ENCODE assay signal across 9 cellular contexts in the genomic region with DNA sequence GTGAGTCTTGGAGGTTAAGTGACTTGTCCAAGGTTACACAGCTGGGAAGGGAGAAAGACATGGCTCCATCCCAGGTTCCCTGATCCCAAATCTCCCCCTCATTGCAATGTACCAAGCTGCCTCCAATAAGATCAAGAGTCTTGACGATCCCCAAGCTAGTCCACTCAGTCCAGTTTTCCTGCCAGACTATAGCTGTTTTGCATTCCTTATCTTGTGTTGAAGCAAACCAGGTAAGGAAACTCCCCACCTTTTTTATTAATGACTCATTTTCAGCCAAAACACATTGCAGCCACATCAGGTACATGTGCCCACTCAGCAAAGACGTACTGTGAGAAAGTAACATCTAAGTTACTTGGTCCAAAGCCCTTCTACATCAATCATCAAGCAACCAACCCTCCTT.
DNase-seq lines count a peak whose midpoint lies in the region; TF ChIP-seq lines count a peak whose summit lies in the region.
"Had no signal": no experiment of that assay in that cellular context is flagged by ENCODE, and none has a peak within 500 bp of the region (broad histone marks: within the 10 kb centered on the region; RNA-seq: fewer than 3 reads in every experiment).

No MANE protein-coding gene starts in this region.

- DNase-seq in ELR (ENCODE audit: low read depth) = peak; percentile 69
- DNase-seq in astrocyte of the spinal cord (ENCODE audit: low read depth, low spot score) = peak; percentile 81
- DNase-seq in non-pigmented ciliary epithelial cell (ENCODE audit: low read depth) = peak; percentile 82
- no peak for DNase-seq in tibial artery
- DNase-seq in foreskin melanocyte = no peak
- no peak for DNase-seq in KG1 (lab: John Stamatoyannopoulos, UW)
- DNase-seq in stimulated activated naive CD4-positive, alpha-beta T cell treated with Interleukin-2 at 50 U/mL for 16 hours (lab: John Stamatoyannopoulos, UW) = no peak
- DNase-seq: NCI-H510A treated with DMSO at 0.1 percent for 48 hours had no signal

- H3K36me3 ChIP-seq in KMS-11 (ENCODE audit: insufficient read depth) = no peaks in the 10 kb centered on the region
- no peaks in the 10 kb centered on the region for H3K36me3 ChIP-seq in tibial artery

- H3K4me3 ChIP-seq in KMS-11 (IDR thresholded peaks at IDR 0.05; ENCODE audit: insufficient read depth, low read depth, low read length) (no peak overlapping the region), astrocyte of the spinal cord (ENCODE audit: low read depth, low read length) (no peak overlapping the region), tibial artery (no peak overlapping the region)

- peak overlapping the region; percentile 86 for H3K27ac ChIP-seq in KMS-11
- H3K27ac ChIP-seq in tibial artery = no peak overlapping the region

- peak overlapping the region; percentile 87 for H2AFZ ChIP-seq in KMS-11 (ENCODE audit: low read depth)

- H3K27me3 ChIP-seq in KMS-11 (ENCODE audit: insufficient read depth, low read depth) (no peaks in the 10 kb centered on the region), tibial artery (no peaks in the 10 kb centered on the region)

- H3K9ac ChIP-seq in KMS-11 = peak overlapping the region; percentile 51; the same call in 1 of the 2 replicates

- intact Hi-C loops in tibial artery (cut with DNase I; ENCODE audit: low total_unique reads) = no loop called here

- no peak for TF ChIP-seq CTCF in KMS-11 (conservative IDR thresholded peaks at IDR 0.05; ENCODE audit: low read depth, low read length)
- TF ChIP-seq CTCF in astrocyte of the spinal cord (IDR thresholded peaks at IDR 0.05; ENCODE audit: low read depth, low read length) = no peak
- no peak for TF ChIP-seq CTCF in tibial artery (IDR thresholded peaks at IDR 0.05)

- H3K4me1 ChIP-seq in KMS-11 (ENCODE audit: low read depth, poor library complexity, severe bottlenecking) (peaks cover 75% of the 10 kb centered on the region), tibial artery (peaks cover 0 to 14% (median 3%) of the 10 kb centered on the region in 4 donors)

- H4K20me1 ChIP-seq in KMS-11 (ENCODE audit: insufficient read depth) = no peaks in the 10 kb centered on the region

- no peaks in the 10 kb centered on the region for H3K9me3 ChIP-seq in tibial artery

- in situ Hi-C loops in astrocyte of the spinal cord (cut with HindIII; ENCODE audit: low sequenced_read_pairs) = no loop called here

- H3K4me2 ChIP-seq in KMS-11 = peak overlapping the region; percentile 88

- no peaks in the 10 kb centered on the region for H3K79me2 ChIP-seq in KMS-11 (ENCODE audit: insufficient read depth, low read depth)

Comparison
In these comparisons a context has a peak if more than half of its experiments do, and no peak if none do; other contexts are left out.
1. DNase-seq: peak in ELR (single experiment), astrocyte of the spinal cord (single experiment) and non-pigmented ciliary epithelial cell (single experiment); none in tibial artery (0 of 2), foreskin melanocyte (single experiment), KG1 (single experiment) and stimulated activated naive CD4-positive, alpha-beta T cell treated with Interleukin-2 at 50 U/mL for 16 hours (single experiment).